17 cellular contexts compared by ENCODE assay signal in genomic region chr13:49754146-49754545, GRCh38. TPM values are rescaled to one million over a fixed set of nuclear protein-coding genes. Genes with fewer than 3 reads are reported as not detected.
DNase-seq lines count a peak whose midpoint lies in the region; ATAC-seq and TF ChIP-seq lines count a peak whose summit lies in the region.
"Had no signal": no experiment of that assay in that cellular context is flagged by ENCODE, and none has a peak within 500 bp of the region (broad histone marks: within the 10 kb centered on the region; RNA-seq: fewer than 3 reads in every experiment).

No MANE protein-coding gene starts in this region.

- H4K20me1 ChIP-seq in neural progenitor cell (ENCODE audit: low read depth), result no peaks in the 10 kb centered on the region

- no peaks in the 10 kb centered on the region for H3K27me3 ChIP-seq in neural progenitor cell
- H3K27me3 ChIP-seq: BLaER1 had no signal

- H3K27ac Mint-ChIP-seq in activated naive CD8-positive, alpha-beta T cell treated with anti-CD3 and anti-CD28 coated beads, Interleukin-2, amount 50 U/mL, for 24 hours, result peak overlapping the region; percentile 9
- H3K27ac Mint-ChIP-seq in activated naive CD8-positive, alpha-beta T cell treated with anti-CD3 and anti-CD28 coated beads for 36 hours, result no peak overlapping the region
- H3K27ac Mint-ChIP-seq in Calu3 (ENCODE audit: unreplicated experiment), result peak overlapping the region; percentile 63
- peak overlapping the region; percentile 88 for H3K27ac Mint-ChIP-seq in progenitor cell of endocrine pancreas
- H3K27ac Mint-ChIP-seq in neural progenitor cell, result no peak overlapping the region
- H3K27ac Mint-ChIP-seq: CD8-positive, alpha-beta T cell had no signal

- BruUV-seq in Calu3 (replicated peaks; lab: Mats Ljungman, UMichigan), result no TSS peak

- CTCF ChIA-PET in Calu3 (lab: Charles Lee), result no interaction called here

- H3K36me3 ChIP-seq in neural progenitor cell, result no peaks in the 10 kb centered on the region

- peaks cover 94% of the 10 kb centered on the region for H3K79me2 ChIP-seq in neural progenitor cell (ENCODE audit: low read depth)

- peaks cover 42% of the 10 kb centered on the region for H3K4me1 Mint-ChIP-seq in activated naive CD8-positive, alpha-beta T cell treated with anti-CD3 and anti-CD28 coated beads, Interleukin-2, amount 50 U/mL, for 24 hours
- peaks cover 36% of the 10 kb centered on the region for H3K4me1 Mint-ChIP-seq in activated naive CD8-positive, alpha-beta T cell treated with anti-CD3 and anti-CD28 coated beads for 36 hours
- H3K4me1 Mint-ChIP-seq in Calu3 (ENCODE audit: low read depth, unreplicated experiment) (peaks cover 50% of the 10 kb centered on the region), progenitor cell of endocrine pancreas (ENCODE audit: low read depth) (peaks cover 25% of the 10 kb centered on the region), neural progenitor cell (no peaks in the 10 kb centered on the region)

- intact Hi-C loops in Calu3 (cut with micrococcal nuclease; ENCODE audit: unreplicated experiment), result no loop called here

- no peak for DNase-seq in activated naive CD8-positive, alpha-beta T cell treated with anti-CD3 and anti-CD28 coated beads, Interleukin-2, amount 50 U/mL, for 24 hours
- no peak for DNase-seq in activated naive CD8-positive, alpha-beta T cell treated with anti-CD3 and anti-CD28 coated beads for 36 hours
- DNase-seq in Calu3 (no peak), left lobe of liver (ENCODE audit: low spot score) (no peak), progenitor cell of endocrine pancreas (ENCODE audit: low spot score, unreplicated experiment) (no peak), neural progenitor cell (ENCODE audit: low spot score) (no peak)
- DNase-seq: 8988T; CD8-positive, alpha-beta T cell; DMS 273 treated with DMSO at 0.1 percent for 48 hours; DMS53; DND-41; EL; H9 had no signal

- no peak overlapping the region for H3K9ac ChIP-seq in neural progenitor cell
- H3K9ac ChIP-seq: BLaER1 had no signal

- no peak overlapping the region for H2AFZ ChIP-seq in neural progenitor cell (replicated peaks)

- TF ChIP-seq CTCF in Calu3 (IDR thresholded peaks at IDR 0.05; ENCODE audit: unreplicated experiment) (no peak), progenitor cell of endocrine pancreas (IDR thresholded peaks at IDR 0.05; ENCODE audit: unreplicated experiment) (no peak), neural progenitor cell (IDR thresholded peaks at IDR 0.05) (no peak)

- no peaks in the 10 kb centered on the region for H3K9me3 Mint-ChIP-seq in activated naive CD8-positive, alpha-beta T cell treated with anti-CD3 and anti-CD28 coated beads, Interleukin-2, amount 50 U/mL, for 24 hours
- no peaks in the 10 kb centered on the region for H3K9me3 Mint-ChIP-seq in activated naive CD8-positive, alpha-beta T cell treated with anti-CD3 and anti-CD28 coated beads for 36 hours
- H3K9me3 Mint-ChIP-seq in Calu3 (ENCODE audit: low read depth, unreplicated experiment) (no peaks in the 10 kb centered on the region), progenitor cell of endocrine pancreas (ENCODE audit: low read depth) (peaks cover 4% of the 10 kb centered on the region), neural progenitor cell (peaks cover 74% of the 10 kb centered on the region)
- H3K9me3 Mint-ChIP-seq: CD8-positive, alpha-beta T cell had no signal

- H3K27me3 Mint-ChIP-seq in activated naive CD8-positive, alpha-beta T cell treated with anti-CD3 and anti-CD28 coated beads, Interleukin-2, amount 50 U/mL, for 24 hours, result no peaks in the 10 kb centered on the region
- H3K27me3 Mint-ChIP-seq in activated naive CD8-positive, alpha-beta T cell treated with anti-CD3 and anti-CD28 coated beads for 36 hours, result no peaks in the 10 kb centered on the region
- no peaks in the 10 kb centered on the region for H3K27me3 Mint-ChIP-seq in Calu3 (ENCODE audit: unreplicated experiment)
- H3K27me3 Mint-ChIP-seq in progenitor cell of endocrine pancreas, result no peaks in the 10 kb centered on the region
- no peaks in the 10 kb centered on the region for H3K27me3 Mint-ChIP-seq in neural progenitor cell (ENCODE audit: insufficient read depth, low read depth)

- no peak overlapping the region for H3K27ac ChIP-seq in neural progenitor cell
- H3K27ac ChIP-seq: BLaER1 had no signal

- peaks cover 24% of the 10 kb centered on the region for H3K36me3 Mint-ChIP-seq in activated naive CD8-positive, alpha-beta T cell treated with anti-CD3 and anti-CD28 coated beads, Interleukin-2, amount 50 U/mL, for 24 hours (ENCODE audit: low read depth)
- H3K36me3 Mint-ChIP-seq in activated naive CD8-positive, alpha-beta T cell treated with anti-CD3 and anti-CD28 coated beads for 36 hours, result peaks cover 24% of the 10 kb centered on the region
- H3K36me3 Mint-ChIP-seq in Calu3 (ENCODE audit: insufficient read depth, unreplicated experiment), result peaks cover 4% of the 10 kb centered on the region
- H3K36me3 Mint-ChIP-seq in progenitor cell of endocrine pancreas (ENCODE audit: insufficient read depth), result peaks cover 13% of the 10 kb centered on the region
- H3K36me3 Mint-ChIP-seq in neural progenitor cell, result peaks cover 63% of the 10 kb centered on the region

- H3K4me3 ChIP-seq in neural progenitor cell, result no peak overlapping the region
- H3K4me3 ChIP-seq: BLaER1 had no signal

- no peaks in the 10 kb centered on the region for H3F3A ChIP-seq in neural progenitor cell (ENCODE audit: low read depth)

- H3K4me1 ChIP-seq in neural progenitor cell, result no peaks in the 10 kb centered on the region
- H3K4me1 ChIP-seq: BLaER1 had no signal

- no peak overlapping the region for H3K4me3 Mint-ChIP-seq in activated naive CD8-positive, alpha-beta T cell treated with anti-CD3 and anti-CD28 coated beads, Interleukin-2, amount 50 U/mL, for 24 hours
- H3K4me3 Mint-ChIP-seq in activated naive CD8-positive, alpha-beta T cell treated with anti-CD3 and anti-CD28 coated beads for 36 hours, result no peak overlapping the region
- H3K4me3 Mint-ChIP-seq in Calu3 (ENCODE audit: low read depth, unreplicated experiment) (peak overlapping the region; percentile 48), progenitor cell of endocrine pancreas (ENCODE audit: low read depth) (peak overlapping the region; percentile 57), neural progenitor cell (no peak overlapping the region)
- H3K4me3 Mint-ChIP-seq: CD14-positive monocyte; CD8-positive, alpha-beta T cell; H9 had no signal

- H3K4me2 ChIP-seq in neural progenitor cell, result no peak overlapping the region
- H3K4me2 ChIP-seq: BLaER1 had no signal

- ATAC-seq in activated naive CD8-positive, alpha-beta T cell treated with anti-CD3 and anti-CD28 coated beads, Interleukin-2, amount 50 U/mL, for 24 hours, result no peak
- ATAC-seq in left lobe of liver (peak; percentile 65), HG02571 (IDR thresholded peaks at IDR 0.05; ENCODE audit: unreplicated experiment) (no peak)
- ATAC-seq in activated CD4-positive, CD25-positive, alpha-beta regulatory T cell treated with anti-CD3 and anti-CD28 coated beads, Interleukin-2, amount 50 U/mL, for 24 hours, result no peak
- ATAC-seq: CD8-positive, alpha-beta T cell had no signal

- no peaks in the 10 kb centered on the region for H3K9me3 ChIP-seq in neural progenitor cell (ENCODE audit: low read depth)

RNA-seq across cellular contexts. Expression of gene KPNA3, which starts 38.3 kb away (rescaled TPM):
- total RNA-seq in activated naive CD8-positive, alpha-beta T cell treated with anti-CD3 and anti-CD28 coated beads for 36 hours, result 10 to 100 TPM; 65.9 to 67.0 TPM
- 19.3 and 23.1 TPM in 2 replicates for total RNA-seq in Calu3 (2022)
- total RNA-seq in left lobe of liver, result 14.8 TPM
- 56.3 and 57.3 TPM in 2 replicates for total RNA-seq in progenitor cell of endocrine pancreas
- total RNA-seq in neural progenitor cell (ENCODE audit: low replicate concordance), result 37.4 and 49.4 TPM in 2 replicates

Comparison
In these comparisons a context has a peak if more than half of its experiments do, and no peak if none do; other contexts are left out.
1. H3K27ac Mint-ChIP-seq: peak in activated naive CD8-positive, alpha-beta T cell treated with anti-CD3 and anti-CD28 coated beads, Interleukin-2, amount 50 U/mL, for 24 hours (single experiment), Calu3 (single experiment) and progenitor cell of endocrine pancreas (single experiment); none in activated naive CD8-positive, alpha-beta T cell treated with anti-CD3 and anti-CD28 coated beads for 36 hours (single experiment) and neural progenitor cell (single experiment).
2. H3K4me3 Mint-ChIP-seq: peak in Calu3 (single experiment) and progenitor cell of endocrine pancreas (single experiment); none in activated naive CD8-positive, alpha-beta T cell treated with anti-CD3 and anti-CD28 coated beads, Interleukin-2, amount 50 U/mL, for 24 hours (single experiment), activated naive CD8-positive, alpha-beta T cell treated with anti-CD3 and anti-CD28 coated beads for 36 hours (single experiment) and neural progenitor cell (single experiment).